ENCODE assay signal across 27 cellular contexts in the genomic region with DNA sequence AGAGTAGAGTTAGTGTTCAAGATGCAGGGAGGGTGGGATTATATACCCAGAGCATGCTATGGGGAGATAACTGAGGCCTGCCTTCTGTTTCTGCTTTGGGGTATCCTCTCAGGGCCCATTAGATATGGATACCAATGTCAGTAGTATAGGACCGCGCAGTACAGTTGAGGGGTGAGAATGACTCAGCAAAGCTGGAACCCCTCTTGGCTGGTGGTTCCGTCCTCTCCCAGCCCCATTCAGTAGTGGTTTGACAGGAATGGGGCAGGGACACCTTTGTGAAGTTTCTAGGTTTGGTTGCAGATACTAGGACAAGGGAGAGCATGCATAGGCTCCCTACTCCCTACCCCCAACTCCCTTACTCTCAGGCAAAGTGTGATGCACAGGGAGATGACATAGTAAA. TPM values are rescaled to one million over a fixed set of nuclear protein-coding genes. Genes with fewer than 3 reads are reported as not detected.
DNase-seq lines count a peak whose midpoint lies in the region; ATAC-seq and TF ChIP-seq lines count a peak whose summit lies in the region.
"Had no signal": no experiment of that assay in that cellular context is flagged by ENCODE, and none has a peak within 500 bp of the region (broad histone marks: within the 10 kb centered on the region; RNA-seq: fewer than 3 reads in every experiment).

No MANE protein-coding gene starts in this region.

- no peak overlapping the region for H3K27ac ChIP-seq in CD4-positive, alpha-beta T cell (ENCODE audit: low read depth, low read length)
- H3K27ac ChIP-seq in CD8-positive, alpha-beta memory T cell (ENCODE audit: low read depth, low read length), result no peak overlapping the region
- H3K27ac ChIP-seq: ascending aorta, neural progenitor cell, right atrium auricular region, VCaP had no signal

- ATAC-seq in CD4-positive, alpha-beta T cell (ENCODE audit: poor library complexity), result no peak
- no peak for ATAC-seq in activated naive CD4-positive, alpha-beta T cell treated with anti-CD3 and anti-CD28 coated beads, Interleukin-2, amount 50 U/mL, for 72 hours
- ATAC-seq in GM18861 (IDR thresholded peaks at IDR 0.05; ENCODE audit: unreplicated experiment), result no peak
- ATAC-seq: left cardiac atrium, SK-N-SH treated with all-trans-retinoic acid at 6 μM for 48 hours had no signal

- no peak for DNase-seq in CD4-positive, alpha-beta T cell
- no peak for DNase-seq in CD8-positive, alpha-beta memory T cell
- no peak for DNase-seq in activated naive CD4-positive, alpha-beta T cell treated with anti-CD3 and anti-CD28 coated beads, Interleukin-2, amount 50 U/mL, for 72 hours (ENCODE audit: low spot score in 2 of 2)
- no peak for DNase-seq in neural crest cell (ENCODE audit: low read depth, low spot score)
- no peak for DNase-seq in COLO829 (ENCODE audit: low spot score)
- no peak for DNase-seq in MV-4-11 (lab: John Stamatoyannopoulos, UW)
- DNase-seq: activated CD4-positive, alpha-beta T cell treated with anti-CD3 and anti-CD28 coated beads for 4 hours; activated T-cell treated with anti-CD3 and anti-CD28 coated beads, Interleukin-2, amount 50 U/mL, for 1 hour; C1 segment of cervical spinal cord; Calu3; DMS79; GF-D8; hypothalamus; left cardiac atrium; mammary epithelial cell; NCI-H1048; Right ventricle myocardium superior; stimulated activated CD4-positive, alpha-beta T cell treated with anti-CD3 and anti-CD28 coated beads, Interleukin-1b, Interleukin-23, amount 100 ng/mL, for 48 hours; stomach; T-helper 9 cell had no signal

- no peaks in the 10 kb centered on the region for H3K9me3 Mint-ChIP-seq in CD4-positive, alpha-beta T cell
- no peaks in the 10 kb centered on the region for H3K9me3 Mint-ChIP-seq in CD8-positive, alpha-beta memory T cell
- no peaks in the 10 kb centered on the region for H3K9me3 Mint-ChIP-seq in activated naive CD4-positive, alpha-beta T cell treated with anti-CD3 and anti-CD28 coated beads, Interleukin-2, amount 50 U/mL, for 72 hours
- H3K9me3 Mint-ChIP-seq in neural crest cell, result no peaks in the 10 kb centered on the region
- H3K9me3 Mint-ChIP-seq: IgD-negative memory B cell, neural progenitor cell had no signal

- H3K27ac Mint-ChIP-seq in CD4-positive, alpha-beta T cell, result peak overlapping the region; percentile 78
- H3K27ac Mint-ChIP-seq in CD8-positive, alpha-beta memory T cell, result peak overlapping the region in 7 of 8 donors; percentile 15 to 92 (median 60)
- H3K27ac Mint-ChIP-seq in activated naive CD4-positive, alpha-beta T cell treated with anti-CD3 and anti-CD28 coated beads, Interleukin-2, amount 50 U/mL, for 72 hours, result peak overlapping the region; percentile 22 to 89
- H3K27ac Mint-ChIP-seq in neural crest cell (ENCODE audit: unreplicated experiment), result peak overlapping the region; percentile 53
- H3K27ac Mint-ChIP-seq: neural progenitor cell had no signal

- H3K4me1 Mint-ChIP-seq in CD4-positive, alpha-beta T cell (ENCODE audit: low read depth), result peaks cover 81% of the 10 kb centered on the region
- peaks cover 63 to 89% (median 84%) of the 10 kb centered on the region in 3 donors for H3K4me1 Mint-ChIP-seq in CD8-positive, alpha-beta memory T cell
- H3K4me1 Mint-ChIP-seq in neural crest cell, result peaks cover 6% of the 10 kb centered on the region

- no peaks in the 10 kb centered on the region for H3K27me3 Mint-ChIP-seq in CD4-positive, alpha-beta T cell
- H3K27me3 Mint-ChIP-seq in CD8-positive, alpha-beta memory T cell, result no peaks in the 10 kb centered on the region
- no peaks in the 10 kb centered on the region for H3K27me3 Mint-ChIP-seq in neural crest cell (ENCODE audit: low read depth)
- H3K27me3 Mint-ChIP-seq: IgD-negative memory B cell had no signal

- no peaks in the 10 kb centered on the region for H3K27me3 ChIP-seq in CD4-positive, alpha-beta T cell (ENCODE audit: control insufficient read depth, insufficient read depth, low read length)
- no peaks in the 10 kb centered on the region for H3K27me3 ChIP-seq in CD8-positive, alpha-beta memory T cell (ENCODE audit: insufficient read depth, low read length, poor library complexity, severe bottlenecking)
- H3K27me3 ChIP-seq: ascending aorta, neural progenitor cell, right atrium auricular region, stomach had no signal

- POLR2A ChIA-PET in CD4-positive, alpha-beta T cell (lab: Charles Lee), result no interaction called here
- POLR2A ChIA-PET in CD8-positive, alpha-beta memory T cell (lab: Charles Lee), result no interaction called here

- intact Hi-C loops in CD4-positive, alpha-beta T cell (cut with DNase I, micrococcal nuclease), result no loop called here

- no peak overlapping the region for H3K4me3 Mint-ChIP-seq in CD4-positive, alpha-beta T cell
- no peak overlapping the region for H3K4me3 Mint-ChIP-seq in CD8-positive, alpha-beta memory T cell
- no peak overlapping the region for H3K4me3 Mint-ChIP-seq in neural crest cell
- H3K4me3 Mint-ChIP-seq: IgD-negative memory B cell, neural progenitor cell had no signal

- H3K9me3 ChIP-seq in CD4-positive, alpha-beta T cell (ENCODE audit: control insufficient read depth, low read length), result no peaks in the 10 kb centered on the region
- no peaks in the 10 kb centered on the region for H3K9me3 ChIP-seq in CD8-positive, alpha-beta memory T cell (ENCODE audit: low read length)
- H3K9me3 ChIP-seq: ascending aorta, right atrium auricular region, stomach had no signal

- no peak for TF ChIP-seq CTCF in CD4-positive, alpha-beta T cell (IDR thresholded peaks at IDR 0.05)
- TF ChIP-seq CTCF in neural crest cell (conservative IDR thresholded peaks at IDR 0.05), result no peak

- H3K36me3 Mint-ChIP-seq in CD4-positive, alpha-beta T cell (ENCODE audit: low read depth), result peaks cover 40% of the 10 kb centered on the region
- peaks cover 0 to 35% (median 3%) of the 10 kb centered on the region in 3 donors for H3K36me3 Mint-ChIP-seq in CD8-positive, alpha-beta memory T cell
- H3K36me3 Mint-ChIP-seq in activated naive CD4-positive, alpha-beta T cell treated with anti-CD3 and anti-CD28 coated beads, Interleukin-2, amount 50 U/mL, for 72 hours, result no peaks in the 10 kb centered on the region
- H3K36me3 Mint-ChIP-seq in neural crest cell (ENCODE audit: low read depth), result no peaks in the 10 kb centered on the region

- peaks cover 5% of the 10 kb centered on the region for H3K36me3 ChIP-seq in CD8-positive, alpha-beta memory T cell (ENCODE audit: insufficient read depth, low read length)
- H3K36me3 ChIP-seq: ascending aorta, neural progenitor cell, right atrium auricular region had no signal

- CTCF ChIA-PET in CD4-positive, alpha-beta T cell (lab: Charles Lee), result no interaction called here
- CTCF ChIA-PET in CD8-positive, alpha-beta memory T cell (lab: Charles Lee), result interaction anchor here (1.1 to 1.7 kb wide), 2 partner anchors 10 to 148 kb away, joined by 3 to 5 read pairs; no protein-coding TSS in a partner anchor

- H3K4me3 ChIP-seq in CD8-positive, alpha-beta memory T cell (ENCODE audit: low read length), result no peak overlapping the region
- H3K4me3 ChIP-seq: ascending aorta, neural progenitor cell, right atrium auricular region, stomach had no signal

- peaks cover 8% of the 10 kb centered on the region for H3K4me1 ChIP-seq in CD8-positive, alpha-beta memory T cell (ENCODE audit: insufficient read depth, low read length)

RNA-seq across cellular contexts. Expression of a gene that starts 47.8 kb away (rescaled TPM):
- total RNA-seq in CD4-positive, alpha-beta T cell, result 10 to 100 TPM; 21.8 to 23.2 TPM
- total RNA-seq in CD8-positive, alpha-beta memory T cell, result 100 to 1,000 TPM; 128 to 130 TPM
- 24.2 TPM for polyA plus RNA-seq in CD8-positive, alpha-beta memory T cell
- total RNA-seq in activated naive CD4-positive, alpha-beta T cell treated with anti-CD3 and anti-CD28 coated beads, Interleukin-2, amount 50 U/mL, for 72 hours, result 100 to 1,000 TPM; 116 to 125 TPM
- 106 and 111 TPM in 2 replicates for total RNA-seq in neural crest cell
